7 cellular contexts compared by ENCODE assay signal in genomic region chr3:16885588-16885903, GRCh38. TPM values are rescaled to one million over a fixed set of nuclear protein-coding genes. Genes with fewer than 3 reads are reported as not detected.
DNase-seq lines count a peak whose midpoint lies in the region; ATAC-seq, FAIRE-seq and TF ChIP-seq lines count a peak whose summit lies in the region.

No MANE protein-coding gene starts in this region.

- H2AFZ ChIP-seq in hepatocyte: peak overlapping the region; percentile 88

- WGBS in hepatocyte (ENCODE audit: low lambda C conversion rate, missing lambda C conversion rate): 31% methylated on average over 6 of the region's 6 CpGs

- H3K4me2 ChIP-seq in hepatocyte: peak overlapping the region; percentile 96

- H3K9me3 ChIP-seq in WERI-Rb-1 (ENCODE audit: severe bottlenecking) (no peaks in the 10 kb centered on the region), hepatocyte (ENCODE audit: low read depth) (no peaks in the 10 kb centered on the region)

- peaks cover 39% of the 10 kb centered on the region for H3K79me2 ChIP-seq in hepatocyte

- ATAC-seq in GM19035 (IDR thresholded peaks at IDR 0.05; ENCODE audit: unreplicated experiment) (peak; percentile 28), HG02870 (IDR thresholded peaks at IDR 0.05; ENCODE audit: unreplicated experiment) (peak; percentile 33)
- peak; percentile 39 to 46 for ATAC-seq in stimulated activated naive B cell treated with anti-CD40 and anti-IgM and Interleukin-4, amounts not matched to agents 10 μg/mL and 1 μg/mL and 100 μg/mL, for 72 hours (replicated peaks)

- H3K4me1 ChIP-seq in hepatocyte (ENCODE audit: insufficient read depth): peaks cover 8% of the 10 kb centered on the region

- H3K9me2 ChIP-seq in hepatocyte (replicated peaks; ENCODE audit: insufficient read depth): no peaks in the 10 kb centered on the region

- no peaks in the 10 kb centered on the region for H3K9me3 Mint-ChIP-seq in stimulated activated naive B cell treated with anti-CD40 and anti-IgM and Interleukin-4, amounts not matched to agents 10 μg/mL and 1 μg/mL and 100 μg/mL, for 72 hours

- no peak for DNase-seq in WERI-Rb-1
- no peak for DNase-seq in hepatocyte (ENCODE audit: low spot score)
- no peak for DNase-seq in stimulated activated naive B cell treated with anti-CD40 and anti-IgM and Interleukin-4, amounts not matched to agents 10 μg/mL and 1 μg/mL and 100 μg/mL, for 72 hours
- no peak for DNase-seq in HT-29 (ENCODE audit: low spot score)
- DNase-seq in frontal cortex (ENCODE audit: low spot score in 2 of 2): no peak

- H3K27me3 ChIP-seq in WERI-Rb-1 (ENCODE audit: insufficient read depth, low read depth, severe bottlenecking) (no peaks in the 10 kb centered on the region), hepatocyte (no peaks in the 10 kb centered on the region)

- peak overlapping the region; percentile 89 to 97 for H3K4me3 Mint-ChIP-seq in stimulated activated naive B cell treated with anti-CD40 and anti-IgM and Interleukin-4, amounts not matched to agents 10 μg/mL and 1 μg/mL and 100 μg/mL, for 72 hours

- H3K4me3 ChIP-seq in WERI-Rb-1 (ENCODE audit: low read depth, low read length) (peak overlapping the region; percentile 86), hepatocyte (peak overlapping the region; percentile 91)

- peak overlapping the region; percentile 90 for H3K27ac Mint-ChIP-seq in stimulated activated naive B cell treated with anti-CD40 and anti-IgM and Interleukin-4, amounts not matched to agents 10 μg/mL and 1 μg/mL and 100 μg/mL, for 72 hours

- H3K27me3 Mint-ChIP-seq in stimulated activated naive B cell treated with anti-CD40 and anti-IgM and Interleukin-4, amounts not matched to agents 10 μg/mL and 1 μg/mL and 100 μg/mL, for 72 hours: no peaks in the 10 kb centered on the region

- peaks cover 3 to 6% of the 10 kb centered on the region in 2 donors for H3K36me3 Mint-ChIP-seq in stimulated activated naive B cell treated with anti-CD40 and anti-IgM and Interleukin-4, amounts not matched to agents 10 μg/mL and 1 μg/mL and 100 μg/mL, for 72 hours

- H3K4me1 Mint-ChIP-seq in stimulated activated naive B cell treated with anti-CD40 and anti-IgM and Interleukin-4, amounts not matched to agents 10 μg/mL and 1 μg/mL and 100 μg/mL, for 72 hours: peaks cover 18 to 62% of the 10 kb centered on the region in 2 donors

- H4K20me1 ChIP-seq in hepatocyte (ENCODE audit: insufficient read depth, poor library complexity, severe bottlenecking): no peaks in the 10 kb centered on the region

- FAIRE-seq in frontal cortex (lab: Jason Lieb, UNC): no peak

- H3K36me3 ChIP-seq in WERI-Rb-1: no peaks in the 10 kb centered on the region; the same call in 1 of the 2 replicates
- H3K36me3 ChIP-seq in hepatocyte (replicated peaks; ENCODE audit: insufficient read depth, low read depth): no peaks in the 10 kb centered on the region

- peak overlapping the region; percentile 82 for H3K27ac ChIP-seq in WERI-Rb-1
- H3K27ac ChIP-seq in hepatocyte: peak overlapping the region; percentile 83

- TF ChIP-seq CTCF in WERI-Rb-1 (IDR thresholded peaks at IDR 0.05; ENCODE audit: low read depth, low read length) (no peak), hepatocyte (IDR thresholded peaks at IDR 0.05; ENCODE audit: poor library complexity) (no peak)

RNA-seq across cellular contexts. Expression of gene PLCL2, which starts 0.8 kb away (rescaled TPM):
- total RNA-seq in hepatocyte (14.2 and 15.1 TPM in 2 replicates), frontal cortex (122 TPM)
- 3.2 and 4.9 TPM in 2 replicates for polyA plus RNA-seq in hepatocyte
- 2.5 and 3.0 TPM in 2 replicates for total RNA-seq in HT-29 (2014; rRNA removed; shearing (Covaris generic))
